ENCODE assay signal across 19 cellular contexts in genomic region chr13:88246239-88246638, GRCh38.
"Had no signal": no experiment of that assay in that cellular context is flagged by ENCODE, and none has a peak within 500 bp of the region (broad histone marks: within the 10 kb centered on the region; RNA-seq: fewer than 3 reads in every experiment).

No MANE protein-coding gene starts in this region.

- H3K27ac Mint-ChIP-seq: activated CD4-positive, alpha-beta T cell treated with anti-CD3 and anti-CD28 coated beads, Interleukin-2, amount 10 ng/mL, durations not matched to agents 7 days and 5 days; activated naive CD8-positive, alpha-beta T cell treated with anti-CD3 and anti-CD28 coated beads for 36 hours; activated T-cell treated with anti-CD3 and anti-CD28 coated beads, Interleukin-2, amount 50 U/mL, for 72 hours; immature natural killer cell; mesothelial cell of epicardium; progenitor cell of endocrine pancreas; stimulated activated naive B cell treated with anti-CD40 and anti-IgM and Interleukin-4, amounts not matched to agents 10 μg/mL and 1 μg/mL and 100 μg/mL, for 72 hours had no signal

- H3K36me3 Mint-ChIP-seq: activated naive CD8-positive, alpha-beta T cell treated with anti-CD3 and anti-CD28 coated beads for 36 hours; immature natural killer cell; mesothelial cell of epicardium; stimulated activated naive B cell treated with anti-CD40 and anti-IgM and Interleukin-4, amounts not matched to agents 10 μg/mL and 1 μg/mL and 100 μg/mL, for 72 hours had no signal

- H3K27me3 Mint-ChIP-seq: activated CD4-positive, alpha-beta T cell treated with anti-CD3 and anti-CD28 coated beads, Interleukin-2, amount 10 ng/mL, durations not matched to agents 7 days and 5 days; activated naive CD8-positive, alpha-beta T cell treated with anti-CD3 and anti-CD28 coated beads for 36 hours; central memory CD8-positive, alpha-beta T cell; progenitor cell of endocrine pancreas; stimulated activated naive B cell treated with anti-CD40 and anti-IgM and Interleukin-4, amounts not matched to agents 10 μg/mL and 1 μg/mL and 100 μg/mL, for 72 hours had no signal

- H3K36me3 ChIP-seq: lower lobe of right lung, right atrium auricular region, tibial nerve had no signal

- DNase-seq: activated CD4-positive, alpha-beta T cell treated with anti-CD3 and anti-CD28 coated beads, Interleukin-2, amount 10 ng/mL, durations not matched to agents 7 days and 5 days; activated CD8-positive, alpha-beta memory T cell treated with anti-CD3 and anti-CD28 coated beads, Interleukin-2, amount 50 U/mL, for 48 hours; activated naive CD8-positive, alpha-beta T cell treated with anti-CD3 and anti-CD28 coated beads for 36 hours; activated T-cell treated with anti-CD3 and anti-CD28 coated beads, Interleukin-2, amount 50 U/mL, for 72 hours; amygdala; body of pancreas; cortex of kidney; effector CD4-positive, alpha-beta T cell; foreskin fibroblast; immature natural killer cell; lower lobe of right lung; stimulated activated CD4-positive, alpha-beta T cell treated with anti-CD3 and anti-CD28 coated beads, Interleukin-15, amount 100 ng/mL, for 24 hours; stimulated activated CD4-positive, alpha-beta T cell treated with anti-CD3 and anti-CD28 coated beads, Interleukin-4, amount 100 ng/mL, for 1 hour; stimulated activated naive B cell treated with anti-CD40 and anti-IgM and Interleukin-4, amounts not matched to agents 10 μg/mL and 1 μg/mL and 100 μg/mL, for 72 hours had no signal

- H3K4me1 Mint-ChIP-seq: activated CD4-positive, alpha-beta T cell treated with anti-CD3 and anti-CD28 coated beads, Interleukin-2, amount 10 ng/mL, durations not matched to agents 7 days and 5 days; activated naive CD8-positive, alpha-beta T cell treated with anti-CD3 and anti-CD28 coated beads for 36 hours; central memory CD8-positive, alpha-beta T cell; immature natural killer cell; stimulated activated naive B cell treated with anti-CD40 and anti-IgM and Interleukin-4, amounts not matched to agents 10 μg/mL and 1 μg/mL and 100 μg/mL, for 72 hours had no signal

- H3K4me3 Mint-ChIP-seq: activated CD4-positive, alpha-beta T cell treated with anti-CD3 and anti-CD28 coated beads, Interleukin-2, amount 10 ng/mL, durations not matched to agents 7 days and 5 days; activated naive CD8-positive, alpha-beta T cell treated with anti-CD3 and anti-CD28 coated beads for 36 hours; activated T-cell treated with anti-CD3 and anti-CD28 coated beads, Interleukin-2, amount 50 U/mL, for 72 hours; central memory CD8-positive, alpha-beta T cell; immature natural killer cell; mesothelial cell of epicardium; stimulated activated naive B cell treated with anti-CD40 and anti-IgM and Interleukin-4, amounts not matched to agents 10 μg/mL and 1 μg/mL and 100 μg/mL, for 72 hours had no signal

- H3K4me3 ChIP-seq: body of pancreas, lower lobe of right lung, right atrium auricular region, tibial nerve had no signal

- H3K9me3 Mint-ChIP-seq: activated CD4-positive, alpha-beta T cell treated with anti-CD3 and anti-CD28 coated beads, Interleukin-2, amount 10 ng/mL, durations not matched to agents 7 days and 5 days; immature natural killer cell; mesothelial cell of epicardium; stimulated activated naive B cell treated with anti-CD40 and anti-IgM and Interleukin-4, amounts not matched to agents 10 μg/mL and 1 μg/mL and 100 μg/mL, for 72 hours had no signal

- H3K4me1 ChIP-seq: body of pancreas, lower lobe of right lung, right atrium auricular region, tibial nerve had no signal

- H3K27ac ChIP-seq: body of pancreas, lower lobe of right lung, right atrium auricular region, tibial nerve had no signal

- H3K27me3 ChIP-seq: body of pancreas, right atrium auricular region, tibial nerve had no signal

- H3K9me3 ChIP-seq: body of pancreas, lower lobe of right lung, right atrium auricular region, tibial nerve had no signal
